Comparison of ENCODE assay signal across 12 cellular contexts in the genomic region with DNA sequence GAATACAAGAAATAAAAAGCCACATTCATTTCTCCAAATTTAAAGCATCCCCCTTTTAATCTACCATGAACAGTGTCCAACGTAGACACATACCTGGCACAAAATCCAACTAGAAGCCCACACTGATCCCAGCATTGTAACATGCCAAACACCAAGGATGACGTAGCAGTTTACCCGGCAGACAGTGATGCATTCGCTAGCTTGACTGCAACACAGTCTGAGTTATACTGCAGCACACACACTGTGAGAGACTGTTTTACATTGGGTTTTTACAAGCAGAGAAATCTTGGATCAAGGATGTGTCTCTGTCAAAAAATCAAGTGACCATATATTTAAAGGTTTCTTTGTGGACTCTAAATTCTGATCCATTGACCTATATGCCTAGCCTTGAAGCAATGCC.
A peak's percentile ranks its signal among the peaks of the same experiment; 100 is the strongest.
DNase-seq lines count a peak whose midpoint lies in the region; ATAC-seq, FAIRE-seq and TF ChIP-seq lines count a peak whose summit lies in the region.
"Had no signal": no experiment of that assay in that cellular context is flagged by ENCODE, and none has a peak within 500 bp of the region (broad histone marks: within the 10 kb centered on the region; RNA-seq: fewer than 3 reads in every experiment).

No MANE protein-coding gene starts in this region.

- FAIRE-seq in frontal cortex (lab: Jason Lieb, UNC): no peak
- FAIRE-seq: D721Med had no signal

- no peaks in the 10 kb centered on the region for H3K9me3 ChIP-seq in HEK293 (ENCODE audit: control insufficient read depth, insufficient read depth, low read depth, low read length)
- H3K9me3 ChIP-seq: upper lobe of right lung had no signal

- H3K4me3 Mint-ChIP-seq in WTC11 (no peak overlapping the region), T-cell (no peak overlapping the region)

- DNase-seq in WTC11 (ENCODE audit: low spot score) (no peak), frontal cortex (ENCODE audit: low spot score in 2 of 2) (peak; percentile 9 to 44), occipital lobe (lab: John Stamatoyannopoulos, UW) (peak; percentile 18), NCI-H748 (lab: John Stamatoyannopoulos, UW; ENCODE audit: unreplicated experiment) (no peak), T-cell (no peak), posterior vena cava (ENCODE audit: low spot score) (no peak), NCI-H1092 treated with DMSO at 0.1 percent for 48 hours (lab: John Stamatoyannopoulos, UW) (no peak)
- DNase-seq: NCI-H2171, upper lobe of right lung had no signal

- H3K9me3 Mint-ChIP-seq in WTC11 (no peaks in the 10 kb centered on the region), T-cell (no peaks in the 10 kb centered on the region)

- H3K36me3 ChIP-seq in HEK293 (ENCODE audit: control insufficient read depth in 2 of 2, insufficient read depth in 1 of 2, low read length in 2 of 2): peaks cover 0 to 17% of the 10 kb centered on the region in 2 experiments; a peak in 1 of 3 replicates

- TF ChIP-seq CTCF in HEK293 (tag by site-specific recombination; IDR thresholded peaks at IDR 0.05) (no peak), WTC11 (IDR thresholded peaks at IDR 0.05) (no peak)

- 0 out of 2 replicates have a peak, but pooled peaks cover 2% of the 10 kb centered on the region for H3K36me3 Mint-ChIP-seq in WTC11
- H3K36me3 Mint-ChIP-seq in T-cell: peaks cover 10% of the 10 kb centered on the region

- intact Hi-C loops in posterior vena cava (cut with DNase I): no loop called here

- ATAC-seq in WTC11: peak; percentile 33; the same call in 1 of the 2 replicates
- no peak for ATAC-seq in T-cell (replicated peaks in 1 of 4)
- ATAC-seq: SK-N-SH treated with all-trans-retinoic acid at 6 μM for 48 hours, upper lobe of right lung had no signal

- H3K27me3 Mint-ChIP-seq in WTC11 (ENCODE audit: low read depth) (no peaks in the 10 kb centered on the region), T-cell (no peaks in the 10 kb centered on the region)

- H3K27ac Mint-ChIP-seq in WTC11 (peak overlapping the region; percentile 91), T-cell (no peak overlapping the region)

- CTCF ChIA-PET in HEK293 (lab: Yijun Ruan, JAX): interaction anchor here (1.0 kb wide), 1 partner anchor 72 kb away, joined by 3 read pairs; no protein-coding TSS in a partner anchor
- CTCF ChIA-PET in WTC11 (lab: Charles Lee): interaction anchor here (4.3 kb wide), 1 partner anchor 72 kb away, joined by 28 read pairs; no protein-coding TSS in a partner anchor
- CTCF ChIA-PET in T-cell (lab: Charles Lee): interaction anchor here in 1 of 2 donors (0.6 kb wide), 1 partner anchor 165 kb away, joined by 4 read pairs; no protein-coding TSS in a partner anchor

- no peak overlapping the region for H3K4me3 ChIP-seq in HEK293 (ENCODE audit: low read depth, low read length)
- H3K4me3 ChIP-seq: upper lobe of right lung had no signal

- POLR2A ChIA-PET in HEK293 (lab: Yijun Ruan, JAX): no interaction called here
- POLR2A ChIA-PET in WTC11 (lab: Charles Lee): interaction anchor here (0.6 kb wide), 1 partner anchor 15 kb away, joined by 5 read pairs; no protein-coding TSS in a partner anchor
- POLR2A ChIA-PET in T-cell (lab: Charles Lee): no interaction called here

- H3K4me1 ChIP-seq in HEK293 (ENCODE audit: control insufficient read depth, insufficient read depth, low read length): peaks cover 31% of the 10 kb centered on the region

- H3K4me1 Mint-ChIP-seq in WTC11 (peaks cover 34% of the 10 kb centered on the region), T-cell (no peaks in the 10 kb centered on the region)

- 0 out of 2 replicates have a peak overlapping the region, but pooled peaks have one; percentile 72 for H3K27ac ChIP-seq in HEK293 (ENCODE audit: extremely low read depth, low read depth, low read length)
- H3K27ac ChIP-seq: upper lobe of right lung had no signal

TF ChIP-seq in HEK293, 187 proteins besides CTCF, POLR2A, EP300 and RAD21 (continues in another document):
- peak; percentile 15; the same call in 1 of the 2 replicates for TF ChIP-seq SP7 (tag by site-specific recombination; IDR thresholded peaks at IDR 0.05)
- TF ChIP-seq, protein P1, sequence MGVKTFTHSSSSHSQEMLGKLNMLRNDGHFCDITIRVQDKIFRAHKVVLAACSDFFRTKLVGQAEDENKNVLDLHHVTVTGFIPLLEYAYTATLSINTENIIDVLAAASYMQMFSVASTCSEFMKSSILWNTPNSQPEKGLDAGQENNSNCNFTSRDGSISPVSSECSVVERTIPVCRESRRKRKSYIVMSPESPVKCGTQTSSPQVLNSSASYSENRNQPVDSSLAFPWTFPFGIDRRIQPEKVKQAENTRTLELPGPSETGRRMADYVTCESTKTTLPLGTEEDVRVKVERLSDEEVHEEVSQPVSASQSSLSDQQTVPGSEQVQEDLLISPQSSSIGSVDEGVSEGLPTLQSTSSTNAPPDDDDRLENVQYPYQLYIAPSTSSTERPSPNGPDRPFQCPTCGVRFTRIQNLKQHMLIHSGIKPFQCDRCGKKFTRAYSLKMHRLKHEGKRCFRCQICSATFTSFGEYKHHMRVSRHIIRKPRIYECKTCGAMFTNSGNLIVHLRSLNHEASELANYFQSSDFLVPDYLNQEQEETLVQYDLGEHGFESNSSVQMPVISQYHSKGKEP (tag by site-specific recombination; IDR thresholded peaks at IDR 0.05): peak; percentile 99
- TF ChIP-seq, protein P2, sequence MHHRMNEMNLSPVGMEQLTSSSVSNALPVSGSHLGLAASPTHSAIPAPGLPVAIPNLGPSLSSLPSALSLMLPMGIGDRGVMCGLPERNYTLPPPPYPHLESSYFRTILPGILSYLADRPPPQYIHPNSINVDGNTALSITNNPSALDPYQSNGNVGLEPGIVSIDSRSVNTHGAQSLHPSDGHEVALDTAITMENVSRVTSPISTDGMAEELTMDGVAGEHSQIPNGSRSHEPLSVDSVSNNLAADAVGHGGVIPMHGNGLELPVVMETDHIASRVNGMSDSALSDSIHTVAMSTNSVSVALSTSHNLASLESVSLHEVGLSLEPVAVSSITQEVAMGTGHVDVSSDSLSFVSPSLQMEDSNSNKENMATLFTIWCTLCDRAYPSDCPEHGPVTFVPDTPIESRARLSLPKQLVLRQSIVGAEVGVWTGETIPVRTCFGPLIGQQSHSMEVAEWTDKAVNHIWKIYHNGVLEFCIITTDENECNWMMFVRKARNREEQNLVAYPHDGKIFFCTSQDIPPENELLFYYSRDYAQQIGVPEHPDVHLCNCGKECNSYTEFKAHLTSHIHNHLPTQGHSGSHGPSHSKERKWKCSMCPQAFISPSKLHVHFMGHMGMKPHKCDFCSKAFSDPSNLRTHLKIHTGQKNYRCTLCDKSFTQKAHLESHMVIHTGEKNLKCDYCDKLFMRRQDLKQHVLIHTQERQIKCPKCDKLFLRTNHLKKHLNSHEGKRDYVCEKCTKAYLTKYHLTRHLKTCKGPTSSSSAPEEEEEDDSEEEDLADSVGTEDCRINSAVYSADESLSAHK (tag by site-specific recombination; IDR thresholded peaks at IDR 0.05): no peak
- TF ChIP-seq ZNF23 (tag by site-specific recombination; IDR thresholded peaks at IDR 0.05; ENCODE audit: borderline replicate concordance): no peak
- TF ChIP-seq MEIS1 (CRISPR knock-in tag; IDR thresholded peaks at IDR 0.05; ENCODE audit: borderline replicate concordance): no peak
- TF ChIP-seq ZNF121 (tag by site-specific recombination; IDR thresholded peaks at IDR 0.05): no peak
- peak; percentile 92 for TF ChIP-seq ZNF629 (tag by site-specific recombination; IDR thresholded peaks at IDR 0.05)
- no peak for TF ChIP-seq GLI2 (tag by site-specific recombination; IDR thresholded peaks at IDR 0.05; ENCODE audit: borderline replicate concordance, low read depth)

TF ChIP-seq in WTC11, 78 proteins besides CTCF, POLR2A, EP300 and RAD21 (continues in another document):
- TF ChIP-seq, protein P3, sequence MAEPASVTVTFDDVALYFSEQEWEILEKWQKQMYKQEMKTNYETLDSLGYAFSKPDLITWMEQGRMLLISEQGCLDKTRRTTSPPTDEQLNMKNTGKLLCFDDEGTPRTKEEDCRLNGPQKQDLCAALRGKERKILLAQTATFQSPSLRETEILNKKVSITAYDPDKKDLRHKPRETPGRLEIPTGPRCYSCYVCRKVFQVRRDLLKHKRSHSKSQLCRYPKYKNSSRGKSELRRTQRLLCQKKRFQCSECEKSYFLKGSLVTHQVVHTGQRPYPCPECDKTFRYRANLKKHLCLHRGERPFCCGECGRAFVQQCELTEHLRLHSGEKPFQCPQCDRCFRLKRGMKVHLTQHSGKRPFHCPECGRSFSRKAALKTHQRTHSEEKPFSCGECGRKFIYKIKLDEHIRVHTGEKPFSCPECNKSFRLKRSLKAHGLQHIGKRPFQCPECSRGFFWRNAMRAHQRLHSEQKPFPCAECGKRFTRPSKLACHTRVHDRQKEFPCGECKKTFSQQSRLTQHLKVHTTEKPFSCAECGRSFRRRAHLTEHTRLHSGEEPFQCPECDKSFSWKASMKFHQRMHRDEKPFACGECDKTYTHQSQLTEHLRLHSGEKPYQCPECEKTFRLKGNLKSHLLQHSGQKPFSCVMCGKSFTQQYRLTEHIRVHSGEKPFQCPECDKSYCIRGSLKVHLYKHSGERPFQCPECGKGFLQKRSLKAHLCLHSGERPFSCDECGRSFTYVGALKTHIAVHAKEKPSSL (CRISPR knock-in tag; conservative IDR thresholded peaks at IDR 0.05): no peak
- TF ChIP-seq PRRX2 (CRISPR knock-in tag; IDR thresholded peaks at IDR 0.05): no peak
- TF ChIP-seq, protein P4, sequence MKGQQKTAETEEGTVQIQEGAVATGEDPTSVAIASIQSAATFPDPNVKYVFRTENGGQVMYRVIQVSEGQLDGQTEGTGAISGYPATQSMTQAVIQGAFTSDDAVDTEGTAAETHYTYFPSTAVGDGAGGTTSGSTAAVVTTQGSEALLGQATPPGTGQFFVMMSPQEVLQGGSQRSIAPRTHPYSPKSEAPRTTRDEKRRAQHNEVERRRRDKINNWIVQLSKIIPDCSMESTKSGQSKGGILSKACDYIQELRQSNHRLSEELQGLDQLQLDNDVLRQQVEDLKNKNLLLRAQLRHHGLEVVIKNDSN (CRISPR knock-in tag; IDR thresholded peaks at IDR 0.05): no peak

Comparison
In these comparisons a context has a peak if more than half of its experiments do, and no peak if none do; other contexts are left out.
1. DNase-seq: peak in frontal cortex (2 of 2) and occipital lobe (single experiment); none in WTC11 (single experiment), NCI-H748 (single experiment), T-cell (0 of 34), posterior vena cava (single experiment) and NCI-H1092 treated with DMSO at 0.1 percent for 48 hours (single experiment).